Comparison of ENCODE assay signal across 8 cellular contexts in genomic region chr20:43507150-43508080, GRCh38. TPM values are rescaled to one million over a fixed set of nuclear protein-coding genes. Genes with fewer than 3 reads are reported as not detected.
DNase-seq lines count a peak whose midpoint lies in the region; ATAC-seq and TF ChIP-seq lines count a peak whose summit lies in the region.

Gene L3MBTL1, plus strand, starts transcription at chr20:43507697. Its CDS starts 5,807 bp downstream, at chr20:43513504.

- H3K4me3 ChIP-seq in Caco-2 (ENCODE audit: low read depth, low read length) (peak within 1 kb of the TSS; percentile 35), foreskin fibroblast (ENCODE audit: low read depth in 1 of 2, low read length in 2 of 2) (peak within 1 kb of the TSS; percentile 59 to 64)

- DNase-seq in Caco-2 (peak in 1 of 2 experiments; percentile 51), foreskin fibroblast (peak; percentile 28 to 72)
- DNase-seq in activated T-cell treated with anti-CD3 and anti-CD28 coated beads, Interleukin-2, amount 50 U/mL, for 1 hour = peak; percentile 25
- no peak for DNase-seq in natural killer cell treated with Interleukin-12 subunit alpha and Interleukin-12 subunit beta and Interleukin-15 and Interleukin-18, amount 100 ng/mL, for 72 hours (ENCODE audit: low spot score)

- H3K27me3 Mint-ChIP-seq in Caco-2 (ENCODE audit: insufficient read depth, unreplicated experiment) = peaks cover 14% of the 10 kb centered on the region
- H3K27me3 Mint-ChIP-seq in natural killer cell treated with Interleukin-12 subunit alpha and Interleukin-12 subunit beta and Interleukin-15 and Interleukin-18, amount 100 ng/mL, for 72 hours = peaks cover 30% of the 10 kb centered on the region in 2 donors

- POLR2A ChIA-PET in Caco-2 (lab: Charles Lee) = interaction anchor here (0.6 kb wide), 1 partner anchor 638 kb away, joined by 4 read pairs; no protein-coding TSS in a partner anchor

- H3K36me3 ChIP-seq in Caco-2 (ENCODE audit: control insufficient read depth, insufficient read depth, low read length) = no peaks in the 10 kb centered on the region

- TF ChIP-seq EP300 in Ishikawa (IDR thresholded peaks at IDR 0.05; ENCODE audit: borderline replicate concordance) = no peak

- intact Hi-C loops in Caco-2 (cut with micrococcal nuclease; ENCODE audit: unreplicated experiment) = no loop called here

- no TSS peak for BruUV-seq in Caco-2 (replicated peaks; lab: Mats Ljungman, UMichigan)

- H3K4me1 ChIP-seq in Caco-2 = no peaks in the 10 kb centered on the region

- CTCF ChIA-PET in Caco-2 (lab: Charles Lee) = no interaction called here

- H3K4me3 Mint-ChIP-seq in Caco-2 (ENCODE audit: unreplicated experiment) = peak within 1 kb of the TSS; percentile 36
- peak within 1 kb of the TSS; percentile 34 for H3K4me3 Mint-ChIP-seq in natural killer cell treated with Interleukin-12 subunit alpha and Interleukin-12 subunit beta and Interleukin-15 and Interleukin-18, amount 100 ng/mL, for 72 hours

- no peaks in the 10 kb centered on the region for H3K36me3 Mint-ChIP-seq in Caco-2 (ENCODE audit: insufficient read depth, unreplicated experiment)
- H3K36me3 Mint-ChIP-seq in natural killer cell treated with Interleukin-12 subunit alpha and Interleukin-12 subunit beta and Interleukin-15 and Interleukin-18, amount 100 ng/mL, for 72 hours = no peaks in the 10 kb centered on the region

- H3K27me3 ChIP-seq in Caco-2 (replicated peaks; ENCODE audit: control insufficient read depth, insufficient read depth, low read length) = no peaks in the 10 kb centered on the region

- no peaks in the 10 kb centered on the region for H3K9me3 ChIP-seq in Caco-2

- no peaks in the 10 kb centered on the region for H3K4me1 Mint-ChIP-seq in Caco-2 (ENCODE audit: low read depth, unreplicated experiment)
- H3K4me1 Mint-ChIP-seq in natural killer cell treated with Interleukin-12 subunit alpha and Interleukin-12 subunit beta and Interleukin-15 and Interleukin-18, amount 100 ng/mL, for 72 hours (ENCODE audit: low read depth in 2 of 2) = no peaks in the 10 kb centered on the region

- no peaks in the 10 kb centered on the region for H3K9me3 Mint-ChIP-seq in Caco-2 (ENCODE audit: unreplicated experiment)
- H3K9me3 Mint-ChIP-seq in natural killer cell treated with Interleukin-12 subunit alpha and Interleukin-12 subunit beta and Interleukin-15 and Interleukin-18, amount 100 ng/mL, for 72 hours = no peaks in the 10 kb centered on the region

- H3K27ac Mint-ChIP-seq in Caco-2 (ENCODE audit: unreplicated experiment) = no peak within 1 kb of the TSS
- no peak within 1 kb of the TSS for H3K27ac Mint-ChIP-seq in natural killer cell treated with Interleukin-12 subunit alpha and Interleukin-12 subunit beta and Interleukin-15 and Interleukin-18, amount 100 ng/mL, for 72 hours

- no peak for TF ChIP-seq CTCF in Caco-2 (IDR thresholded peaks at IDR 0.05; ENCODE audit: insufficient read depth in 1 of 2, low read depth in 1 of 2, low read length in 1 of 2, severe bottlenecking in 1 of 2, unreplicated experiment in 1 of 2)
- TF ChIP-seq CTCF in foreskin fibroblast (IDR thresholded peaks at IDR 0.05; ENCODE audit: low read depth, low read length) = no peak

- TF ChIP-seq RAD21 in Ishikawa (IDR thresholded peaks at IDR 0.05; ENCODE audit: low read depth) = no peak

- ATAC-seq in natural killer cell treated with Interleukin-12 subunit alpha and Interleukin-12 subunit beta and Interleukin-15 and Interleukin-18, amount 100 ng/mL, for 72 hours = peak; percentile 66 to 81
- ATAC-seq in HG02840 (IDR thresholded peaks at IDR 0.05; ENCODE audit: low FRiP score, unreplicated experiment) (no peak), HG02678 (IDR thresholded peaks at IDR 0.05; ENCODE audit: unreplicated experiment) (no peak), HG02885 (IDR thresholded peaks at IDR 0.05; ENCODE audit: poor library complexity, unreplicated experiment) (no peak)

TF ChIP-seq in Ishikawa, 13 proteins besides CTCF, POLR2A, EP300 and RAD21:
- TF ChIP-seq CEBPB (IDR thresholded peaks at IDR 0.05) (no peak), REST (IDR thresholded peaks at IDR 0.05; ENCODE audit: low read depth) (no peak), NFIC (IDR thresholded peaks at IDR 0.05) (no peak), EGR1 (IDR thresholded peaks at IDR 0.05) (peak; percentile 25; the same call in 1 of the 2 replicates), MAX (IDR thresholded peaks at IDR 0.05) (peak; percentile 80)

RNA-seq across cellular contexts. Expression of gene L3MBTL1, which starts in this region (rescaled TPM):
- total RNA-seq in Caco-2 (2022) = 8.4 and 11.5 TPM in 2 replicates
- total RNA-seq in natural killer cell treated with Interleukin-12 subunit alpha and Interleukin-12 subunit beta and Interleukin-15 and Interleukin-18, amount 100 ng/mL, for 72 hours = 10 to 100 TPM in 1 of 2 donors, 1 to 10 TPM in 1; 7.0 to 12.9 TPM

Comparison
In these comparisons a context has a peak if more than half of its experiments do, and no peak if none do; other contexts are left out.
1. ATAC-seq: peak in natural killer cell treated with Interleukin-12 subunit alpha and Interleukin-12 subunit beta and Interleukin-15 and Interleukin-18, amount 100 ng/mL, for 72 hours (2 of 2); none in HG02840 (single experiment), HG02678 (single experiment) and HG02885 (single experiment).